8 cellular contexts compared by ENCODE assay signal in genomic region chr2:158457826-158458616, GRCh38. TPM values are rescaled to one million over a fixed set of nuclear protein-coding genes. Genes with fewer than 3 reads are reported as not detected.
DNase-seq lines count a peak whose midpoint lies in the region; ATAC-seq, FAIRE-seq and TF ChIP-seq lines count a peak whose summit lies in the region.

No MANE protein-coding gene starts in this region.

- peaks cover 2% of the 10 kb centered on the region for H3K36me3 Mint-ChIP-seq in activated naive CD8-positive, alpha-beta T cell treated with anti-CD3 and anti-CD28 coated beads, Interleukin-2, amount 10 ng/mL, durations not matched to agents 7 days and 5 days

- H3K27me3 ChIP-seq in Peyer's patch = no peaks in the 10 kb centered on the region
- H3K27me3 ChIP-seq in heart left ventricle = no peaks in the 10 kb centered on the region
- H3K27me3 ChIP-seq in pancreas = no peaks in the 10 kb centered on the region

- peak overlapping the region; percentile 81 for H3K27ac Mint-ChIP-seq in activated naive CD8-positive, alpha-beta T cell treated with anti-CD3 and anti-CD28 coated beads, Interleukin-2, amount 10 ng/mL, durations not matched to agents 7 days and 5 days

- POLR2A ChIA-PET in activated naive CD8-positive, alpha-beta T cell treated with anti-CD3 and anti-CD28 coated beads, Interleukin-2, amount 10 ng/mL, durations not matched to agents 7 days and 5 days (lab: Charles Lee) = no interaction called here

- peaks cover 23% of the 10 kb centered on the region for H3K4me1 Mint-ChIP-seq in activated naive CD8-positive, alpha-beta T cell treated with anti-CD3 and anti-CD28 coated beads, Interleukin-2, amount 10 ng/mL, durations not matched to agents 7 days and 5 days

- H3K4me3 Mint-ChIP-seq in activated naive CD8-positive, alpha-beta T cell treated with anti-CD3 and anti-CD28 coated beads, Interleukin-2, amount 10 ng/mL, durations not matched to agents 7 days and 5 days = peak overlapping the region; percentile 91

- H3K36me3 ChIP-seq in Peyer's patch = no peaks in the 10 kb centered on the region
- no peaks in the 10 kb centered on the region for H3K36me3 ChIP-seq in heart left ventricle
- no peaks in the 10 kb centered on the region for H3K36me3 ChIP-seq in pancreas

- intact Hi-C loops in heart left ventricle (cut with DNase I) (loop anchor here (2.0 to 10.0 kb wide), 17 partner anchors 79 to 681 kb away; partner anchors contain the start of gene ACVR1 (in 1 of the 10)), pancreas (cut with DNase I) (loop anchor here in 1 of 3 donors (5.0 kb wide), 1 partner anchor 294 kb away; no protein-coding TSS in a partner anchor)

- TF ChIP-seq CTCF in D721Med (IDR thresholded peaks at IDR 0.05; ENCODE audit: insufficient read depth, missing control alignments) = peak; percentile 4
- TF ChIP-seq CTCF in Peyer's patch (IDR thresholded peaks at IDR 0.05) = peak in 5 of 6 experiments; percentile 31 to 67 (median 57)
- peak in 9 of 12 donors; percentile 13 to 52 (median 29) for TF ChIP-seq CTCF in heart left ventricle (IDR thresholded peaks at IDR 0.05)
- peak; percentile 23 to 44 (median 36) for TF ChIP-seq CTCF in pancreas (IDR thresholded peaks at IDR 0.05)

- peak; percentile 45 for ATAC-seq in GM19397 (IDR thresholded peaks at IDR 0.05; ENCODE audit: unreplicated experiment)
- peak; percentile 38 for ATAC-seq in HG03520 (IDR thresholded peaks at IDR 0.05; ENCODE audit: unreplicated experiment)
- ATAC-seq in activated naive CD8-positive, alpha-beta T cell treated with anti-CD3 and anti-CD28 coated beads, Interleukin-2, amount 10 ng/mL, durations not matched to agents 7 days and 5 days (ENCODE audit: low read depth) = peak; percentile 43
- peak; percentile 48 to 71 (median 68) for ATAC-seq in heart left ventricle
- ATAC-seq in pancreas = peak; percentile 82 to 86 (median 84)

- DNase-seq in D721Med (ENCODE audit: insufficient read length, low spot score) (no peak), Peyer's patch (peak; percentile 56 to 93 (median 90)), heart left ventricle (peak in 4 of 5 donors; percentile 60 to 77 (median 66)), pancreas (peak; percentile 85 to 93 (median 88)), urothelium cell line (ENCODE audit: low spot score) (peak; percentile 89)
- DNase-seq in activated naive CD8-positive, alpha-beta T cell treated with anti-CD3 and anti-CD28 coated beads, Interleukin-2, amount 10 ng/mL, durations not matched to agents 7 days and 5 days = peak; percentile 77

- H3K9me3 Mint-ChIP-seq in activated naive CD8-positive, alpha-beta T cell treated with anti-CD3 and anti-CD28 coated beads, Interleukin-2, amount 10 ng/mL, durations not matched to agents 7 days and 5 days = no peaks in the 10 kb centered on the region

- peak overlapping the region; percentile 87 to 97 (median 92) for H3K27ac ChIP-seq in Peyer's patch
- H3K27ac ChIP-seq in heart left ventricle = peak overlapping the region; percentile 89 to 98 (median 96)
- peak overlapping the region; percentile 95 to 97 (median 96) for H3K27ac ChIP-seq in pancreas

- H3K4me1 ChIP-seq in Peyer's patch (peaks cover 0 to 21% (median 4%) of the 10 kb centered on the region in 4 donors), heart left ventricle (peaks cover 0 to 42% (median 21%) of the 10 kb centered on the region in 12 donors), pancreas (peaks cover 0 to 16% (median 13%) of the 10 kb centered on the region in 3 donors)

- 0 to 2% (median 1%) methylated on average over 20 to 61 of the region's 61 CpGs for WGBS in heart left ventricle, 4 donors
- WGBS in pancreas, 2 donors = 0 to 1% methylated on average over 61 of the region's 61 CpGs

- H3K4me3 ChIP-seq in Peyer's patch (peak overlapping the region; percentile 88 to 98 (median 91)), heart left ventricle (peak overlapping the region; percentile 66 to 98 (median 87)), pancreas (peak overlapping the region; percentile 86 to 92 (median 90))

- peaks cover 24% of the 10 kb centered on the region for H3K27me3 Mint-ChIP-seq in activated naive CD8-positive, alpha-beta T cell treated with anti-CD3 and anti-CD28 coated beads, Interleukin-2, amount 10 ng/mL, durations not matched to agents 7 days and 5 days

- peak; percentile 82 to 87 for TF ChIP-seq POLR2A in Peyer's patch (IDR thresholded peaks at IDR 0.05)
- peak in 1 of 2 donors; percentile 52 for TF ChIP-seq POLR2A in heart left ventricle (IDR thresholded peaks at IDR 0.05)

- FAIRE-seq in D721Med (lab: Jason Lieb, UNC) (no peak), pancreas (lab: Jason Lieb, UNC) (no peak), urothelium cell line (lab: Jason Lieb, UNC) (peak; percentile 66)

- H3K9me3 ChIP-seq in Peyer's patch (no peaks in the 10 kb centered on the region), heart left ventricle (no peaks in the 10 kb centered on the region), pancreas (no peaks in the 10 kb centered on the region)

RNA-seq across cellular contexts. Expression of gene PKP4, which starts 1.3 kb away (rescaled TPM):
- total RNA-seq in Peyer's patch = 100 to 1,000 TPM in 2 of 4 donors, 10 to 100 TPM in 2; 67.8 to 168 (median 117) TPM
- 10 to 100 TPM; 37.0 to 37.8 TPM for total RNA-seq in activated naive CD8-positive, alpha-beta T cell treated with anti-CD3 and anti-CD28 coated beads, Interleukin-2, amount 10 ng/mL, durations not matched to agents 7 days and 5 days
- 10 to 100 TPM; 34.1 to 66.7 (median 49.4) TPM for total RNA-seq in heart left ventricle
- 10 to 100 TPM; 17.6 to 41.0 TPM for polyA plus RNA-seq in heart left ventricle
- 10 to 100 TPM; 23.6 to 46.2 (median 28.8) TPM for total RNA-seq in pancreas
- 10 to 100 TPM; 20.4 to 37.0 TPM for polyA plus RNA-seq in pancreas

RNA-seq across cellular contexts. Expression of gene CCDC148, which starts 1.5 kb away (rescaled TPM):
- total RNA-seq in Peyer's patch = not detected
- not detected for total RNA-seq in activated naive CD8-positive, alpha-beta T cell treated with anti-CD3 and anti-CD28 coated beads, Interleukin-2, amount 10 ng/mL, durations not matched to agents 7 days and 5 days
- total RNA-seq in heart left ventricle = 1 to 10 TPM in 4 of 9 donors, under 1 TPM in 4, not detected in 1; 0.31 to 1.2 (median 0.93) TPM
- under 1 TPM in 1 of 2 donors, not detected in 1; 0.24 TPM for polyA plus RNA-seq in heart left ventricle
- total RNA-seq in pancreas = 1 to 10 TPM in 3 of 6 donors, under 1 TPM in 3; 0.38 to 1.5 (median 0.79) TPM
- polyA plus RNA-seq in pancreas = 1 to 10 TPM in 1 of 2 donors, under 1 TPM in 1; 0.57 to 1.3 TPM

Comparison
In these comparisons a context has a peak if more than half of its experiments do, and no peak if none do; other contexts are left out.
1. CTCF ChIP-seq: peak in every context shown above with its lines; median percentile 57 in Peyer's patch; 36 in pancreas; 29 in heart left ventricle; 4 in D721Med.